ENCODE assay signal across 9 cellular contexts in genomic region chr5:97641081-97641480, GRCh38.
"Had no signal": no experiment of that assay in that cellular context is flagged by ENCODE, and none has a peak within 500 bp of the region (broad histone marks: within the 10 kb centered on the region; RNA-seq: fewer than 3 reads in every experiment).

No MANE protein-coding gene starts in this region.

- H3K9me3 ChIP-seq: HAP-1 had no signal

- DNase-seq: GM23248, GOT3, H7, H9, HCEC 1CT, HFFc6 had no signal

- H3K4me2 ChIP-seq: GM23338 had no signal

- H3K36me3 ChIP-seq: HAP-1 had no signal

- H3K4me1 ChIP-seq: HAP-1 had no signal

- H2AFZ ChIP-seq: GM23248, GM23338 had no signal

- ATAC-seq: GM23338, HCT116 had no signal

- H3K4me3 ChIP-seq: GM23248, GM23338, HAP-1 had no signal

- H3K27ac ChIP-seq: GM23248 had no signal

- H3K9ac ChIP-seq: GM23248 had no signal
